Comparison of ENCODE assay signal across 14 cellular contexts in the genomic region with DNA sequence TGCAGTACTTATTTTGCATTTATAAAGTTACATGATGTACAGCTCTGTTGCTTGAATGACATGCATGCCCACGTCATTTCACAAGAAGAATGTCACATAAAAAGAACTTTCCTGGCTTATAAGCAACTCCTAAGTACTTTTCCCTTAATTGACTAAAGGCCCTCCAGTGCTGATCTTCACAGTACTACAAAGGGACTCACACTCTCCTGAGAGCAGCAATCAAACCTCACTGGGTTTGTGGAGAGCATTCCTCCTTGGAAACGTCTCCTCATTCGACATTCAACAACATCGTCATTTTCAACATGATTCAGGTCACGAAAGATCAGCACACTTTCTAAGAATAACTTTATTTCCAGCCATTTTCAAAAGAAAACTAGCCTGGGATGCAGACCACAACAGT.
A peak's percentile ranks its signal among the peaks of the same experiment; 100 is the strongest.
DNase-seq lines count a peak whose midpoint lies in the region; ATAC-seq and TF ChIP-seq lines count a peak whose summit lies in the region.
"Had no signal": no experiment of that assay in that cellular context is flagged by ENCODE, and none has a peak within 500 bp of the region (broad histone marks: within the 10 kb centered on the region; RNA-seq: fewer than 3 reads in every experiment).

No MANE protein-coding gene starts in this region.

- TF ChIP-seq RAD21 in neural cell (conservative IDR thresholded peaks at IDR 0.05) = no peak

- no peaks in the 10 kb centered on the region for H3K36me3 ChIP-seq in neural cell (ENCODE audit: insufficient read depth, low read length)
- H3K36me3 ChIP-seq: breast epithelium, prostate gland, vagina had no signal

- no peak for TF ChIP-seq EP300 in neural cell (conservative IDR thresholded peaks at IDR 0.05; ENCODE audit: poor library complexity, severe bottlenecking)

- ATAC-seq in HG02981 (IDR thresholded peaks at IDR 0.05; ENCODE audit: unreplicated experiment) = no peak
- ATAC-seq in stimulated activated memory B cell treated with anti-CD40 and anti-IgM and Interleukin-4, amounts not matched to agents 10 μg/mL and 1 μg/mL and 100 μg/mL, for 72 hours = no peak
- ATAC-seq: K562 had no signal

- no peak for TF ChIP-seq CTCF in neural cell (IDR thresholded peaks at IDR 0.05; ENCODE audit: poor library complexity, severe bottlenecking)

- H3K79me2 ChIP-seq in neural cell (replicated peaks; ENCODE audit: insufficient read depth, low read length) = no peaks in the 10 kb centered on the region

- no peaks in the 10 kb centered on the region for H3K27me3 Mint-ChIP-seq in dendritic cell treated with granulocyte-macrophage colony-stimulating factor and Interleukin-4, amounts not matched to agents 40 ng/mL and 50 ng/mL, for 4 days
- H3K27me3 Mint-ChIP-seq in stimulated activated memory B cell treated with anti-CD40 and anti-IgM and Interleukin-4, amounts not matched to agents 10 μg/mL and 1 μg/mL and 100 μg/mL, for 72 hours = peaks cover 8% of the 10 kb centered on the region

- H3K4me1 Mint-ChIP-seq in dendritic cell treated with granulocyte-macrophage colony-stimulating factor and Interleukin-4, amounts not matched to agents 40 ng/mL and 50 ng/mL, for 4 days (ENCODE audit: low read depth) = peaks cover 88% of the 10 kb centered on the region
- peaks cover 28% of the 10 kb centered on the region for H3K4me1 Mint-ChIP-seq in stimulated activated memory B cell treated with anti-CD40 and anti-IgM and Interleukin-4, amounts not matched to agents 10 μg/mL and 1 μg/mL and 100 μg/mL, for 72 hours

- H3K27ac Mint-ChIP-seq in dendritic cell treated with granulocyte-macrophage colony-stimulating factor and Interleukin-4, amounts not matched to agents 40 ng/mL and 50 ng/mL, for 4 days = peak overlapping the region; percentile 92
- H3K27ac Mint-ChIP-seq in stimulated activated memory B cell treated with anti-CD40 and anti-IgM and Interleukin-4, amounts not matched to agents 10 μg/mL and 1 μg/mL and 100 μg/mL, for 72 hours = no peak overlapping the region

- H3K4me2 ChIP-seq in neural cell (ENCODE audit: low read length) = no peak overlapping the region

- H3K9me2 ChIP-seq in neural cell (ENCODE audit: insufficient read depth, low read length) = no peaks in the 10 kb centered on the region

- peaks cover 76% of the 10 kb centered on the region for H3K36me3 Mint-ChIP-seq in dendritic cell treated with granulocyte-macrophage colony-stimulating factor and Interleukin-4, amounts not matched to agents 40 ng/mL and 50 ng/mL, for 4 days (ENCODE audit: low read depth)
- peaks cover 8% of the 10 kb centered on the region for H3K36me3 Mint-ChIP-seq in stimulated activated memory B cell treated with anti-CD40 and anti-IgM and Interleukin-4, amounts not matched to agents 10 μg/mL and 1 μg/mL and 100 μg/mL, for 72 hours

- H3K9ac ChIP-seq in neural cell (ENCODE audit: low read length) = no peak overlapping the region

- no peaks in the 10 kb centered on the region for H3F3A ChIP-seq in neural cell (ENCODE audit: insufficient read depth, low read length, poor library complexity, severe bottlenecking)

- H4K20me1 ChIP-seq in neural cell (ENCODE audit: insufficient read depth) = no peaks in the 10 kb centered on the region

- H3K4me3 ChIP-seq in neural cell (ENCODE audit: low read length) = peak overlapping the region; percentile 61
- H3K4me3 ChIP-seq: K562, prostate gland had no signal

- in situ Hi-C loops in G401 (cut with HindIII; ENCODE audit: low sequenced_read_pairs) = no loop called here

- H3K4me3 Mint-ChIP-seq in dendritic cell treated with granulocyte-macrophage colony-stimulating factor and Interleukin-4, amounts not matched to agents 40 ng/mL and 50 ng/mL, for 4 days = peak overlapping the region; percentile 88
- no peak overlapping the region for H3K4me3 Mint-ChIP-seq in stimulated activated memory B cell treated with anti-CD40 and anti-IgM and Interleukin-4, amounts not matched to agents 10 μg/mL and 1 μg/mL and 100 μg/mL, for 72 hours

- H2AFZ ChIP-seq in neural cell (ENCODE audit: low read depth, low read length) = no peak overlapping the region

- intact Hi-C loops in dendritic cell treated with granulocyte-macrophage colony-stimulating factor and Interleukin-4, amounts not matched to agents 40 ng/mL and 50 ng/mL, for 4 days (cut with micrococcal nuclease) = loop anchor here (5.0 kb wide), 1 partner anchor 43 kb away; no protein-coding TSS in a partner anchor

- H3K27me3 ChIP-seq in neural cell (ENCODE audit: insufficient read depth, low read depth, low read length) = no peaks in the 10 kb centered on the region
- H3K27me3 ChIP-seq: breast epithelium, vagina had no signal

- DNase-seq in G401 (ENCODE audit: low spot score) (peak; percentile 44), NCI-H1048 (lab: John Stamatoyannopoulos, UW) (peak; percentile 18), NCI-H524 (lab: John Stamatoyannopoulos, UW) (no peak)
- DNase-seq: NCI-H146, NCI-H510A had no signal

- no peak overlapping the region for H3K27ac ChIP-seq in neural cell (ENCODE audit: low read length)
- H3K27ac ChIP-seq: C4-2B, prostate gland, vagina had no signal

- H3K9me3 ChIP-seq in neural cell (ENCODE audit: low read length) = no peaks in the 10 kb centered on the region
- H3K9me3 ChIP-seq: breast epithelium, prostate gland, vagina had no signal

- H3K9me3 Mint-ChIP-seq in dendritic cell treated with granulocyte-macrophage colony-stimulating factor and Interleukin-4, amounts not matched to agents 40 ng/mL and 50 ng/mL, for 4 days = peaks cover 12% of the 10 kb centered on the region
- H3K9me3 Mint-ChIP-seq in stimulated activated memory B cell treated with anti-CD40 and anti-IgM and Interleukin-4, amounts not matched to agents 10 μg/mL and 1 μg/mL and 100 μg/mL, for 72 hours = peaks cover 7% of the 10 kb centered on the region

TF ChIP-seq in neural cell, 6 proteins besides CTCF, POLR2A, EP300 and RAD21:
- TF ChIP-seq POLR2AphosphoS5 (IDR thresholded peaks at IDR 0.05) (no peak), SMC3 (conservative IDR thresholded peaks at IDR 0.05; ENCODE audit: poor library complexity) (no peak)

Comparison
In these comparisons a context has a peak if more than half of its experiments do, and no peak if none do; other contexts are left out.
1. DNase-seq: peak in G401 (single experiment) and NCI-H1048 (single experiment); none in NCI-H524 (0 of 2).